Comparison of ENCODE assay signal across 8 cellular contexts in the genomic region with DNA sequence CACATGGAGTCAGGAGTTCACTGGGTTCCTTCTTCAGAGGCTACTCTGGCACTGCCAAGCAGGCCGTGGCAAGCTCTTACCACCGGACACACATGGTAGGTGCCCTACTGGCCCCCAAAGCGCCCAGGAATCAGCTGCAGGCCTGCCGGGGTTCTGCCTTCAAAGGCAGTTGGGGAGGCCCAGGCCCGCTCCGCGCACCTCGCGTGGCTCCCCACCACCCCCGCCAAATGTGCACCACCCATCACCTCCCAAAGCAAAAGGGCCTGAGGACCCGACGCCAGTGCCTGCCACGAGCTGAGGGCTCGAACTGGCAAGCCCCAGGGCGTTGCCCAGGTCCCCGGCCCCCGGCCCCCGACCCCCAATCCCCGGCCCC. TPM values are rescaled to one million over a fixed set of nuclear protein-coding genes. Genes with fewer than 3 reads are reported as not detected.
A peak's percentile ranks its signal among the peaks of the same experiment; 100 is the strongest.
DNase-seq lines count a peak whose midpoint lies in the region; ATAC-seq and TF ChIP-seq lines count a peak whose summit lies in the region.

No MANE protein-coding gene starts in this region.

- ATAC-seq in right lobe of liver (peak; percentile 4 to 28 (median 10)), GM18909 (IDR thresholded peaks at IDR 0.05; ENCODE audit: poor library complexity, unreplicated experiment) (no peak), GM21717 (IDR thresholded peaks at IDR 0.05; ENCODE audit: unreplicated experiment) (no peak)

- TF ChIP-seq CTCF in right lobe of liver (IDR thresholded peaks at IDR 0.05) = no peak

- H3K4me1 ChIP-seq in right lobe of liver = peaks cover 0 to 6% (median 0%) of the 10 kb centered on the region in 4 donors

- TF ChIP-seq POLR2A in right lobe of liver (IDR thresholded peaks at IDR 0.05) = no peak

- intact Hi-C loops in right lobe of liver (cut with DNase I) = no loop called here

- no peaks in the 10 kb centered on the region for H3K36me3 ChIP-seq in right lobe of liver

- H3K27ac Mint-ChIP-seq in stimulated activated naive CD8-positive, alpha-beta T cell treated with anti-CD3 and anti-CD28 coated beads, Interleukin-15, Interleukin-2, amounts not matched to agents 100 ng/mL and 50 ng/mL, for 24 hours = no peak overlapping the region

- H3K36me3 Mint-ChIP-seq in stimulated activated naive CD8-positive, alpha-beta T cell treated with anti-CD3 and anti-CD28 coated beads, Interleukin-15, Interleukin-2, amounts not matched to agents 100 ng/mL and 50 ng/mL, for 24 hours (ENCODE audit: low read depth) = no peaks in the 10 kb centered on the region

- no peaks in the 10 kb centered on the region for H3K27me3 Mint-ChIP-seq in stimulated activated naive CD8-positive, alpha-beta T cell treated with anti-CD3 and anti-CD28 coated beads, Interleukin-15, Interleukin-2, amounts not matched to agents 100 ng/mL and 50 ng/mL, for 24 hours

- peaks cover 19% of the 10 kb centered on the region for H3K4me1 Mint-ChIP-seq in stimulated activated naive CD8-positive, alpha-beta T cell treated with anti-CD3 and anti-CD28 coated beads, Interleukin-15, Interleukin-2, amounts not matched to agents 100 ng/mL and 50 ng/mL, for 24 hours (ENCODE audit: low read depth)

- no peaks in the 10 kb centered on the region for H3K9me3 ChIP-seq in right lobe of liver

- H3K9me3 Mint-ChIP-seq in stimulated activated naive CD8-positive, alpha-beta T cell treated with anti-CD3 and anti-CD28 coated beads, Interleukin-15, Interleukin-2, amounts not matched to agents 100 ng/mL and 50 ng/mL, for 24 hours = no peaks in the 10 kb centered on the region

- no peak overlapping the region for H3K27ac ChIP-seq in right lobe of liver

- peak; percentile 27 to 37 for DNase-seq in activated CD4-positive, alpha-beta T cell treated with anti-CD3 and anti-CD28 coated beads for 4 hours
- no peak for DNase-seq in activated CD4-positive, alpha-beta T cell treated with anti-CD3 and anti-CD28 coated beads for 1 hour
- DNase-seq in astrocyte of the hippocampus (ENCODE audit: low read depth, low spot score) (peak; percentile 19), right lobe of liver (peak in 1 of 3 donors; percentile 28), AG08396 (ENCODE audit: low spot score) (no peak)

- 0% methylated on average over 1 of the region's 19 CpGs for WGBS in right lobe of liver (ENCODE audit: insufficient coverage, low coverage, low lambda C conversion rate, missing lambda C conversion rate)

- H3K4me3 ChIP-seq in right lobe of liver = peak overlapping the region; percentile 92 to 95 (median 94)

- no peaks in the 10 kb centered on the region for H3K27me3 ChIP-seq in right lobe of liver

- peak overlapping the region; percentile 78 for H3K4me3 Mint-ChIP-seq in stimulated activated naive CD8-positive, alpha-beta T cell treated with anti-CD3 and anti-CD28 coated beads, Interleukin-15, Interleukin-2, amounts not matched to agents 100 ng/mL and 50 ng/mL, for 24 hours

RNA-seq across cellular contexts. Expression of gene POMGNT2, which starts 0.7 kb away (rescaled TPM):
- 1 to 10 TPM; 4.8 to 9.2 (median 6.0) TPM for total RNA-seq in right lobe of liver

Comparison
In these comparisons a context has a peak if more than half of its experiments do, and no peak if none do; other contexts are left out.
1. DNase-seq: peak in activated CD4-positive, alpha-beta T cell treated with anti-CD3 and anti-CD28 coated beads for 4 hours (2 of 2) and astrocyte of the hippocampus (single experiment); none in activated CD4-positive, alpha-beta T cell treated with anti-CD3 and anti-CD28 coated beads for 1 hour (single experiment) and AG08396 (single experiment).
2. ATAC-seq: peak in right lobe of liver (4 of 4); none in GM18909 (single experiment) and GM21717 (single experiment).